7 cellular contexts compared by ENCODE assay signal in the genomic region with DNA sequence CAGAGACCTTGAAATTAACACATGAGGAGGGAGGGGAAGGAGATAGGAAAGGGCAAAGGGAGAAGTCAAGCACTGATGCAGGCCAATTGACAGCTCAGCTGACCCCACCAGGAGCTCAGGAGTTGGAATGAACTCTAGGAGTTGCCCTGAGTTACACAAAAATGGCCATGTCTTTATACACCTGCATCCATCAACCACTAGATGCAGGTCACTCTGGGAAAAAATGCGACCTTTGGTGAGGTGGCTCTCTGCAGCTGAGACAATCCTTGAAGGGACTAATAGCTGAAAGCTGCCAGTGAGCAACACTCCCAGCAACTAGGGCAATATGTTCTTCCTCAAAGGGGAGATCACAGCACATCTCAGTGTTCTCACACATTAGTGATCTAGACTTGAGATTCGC.
"Had no signal": no experiment of that assay in that cellular context is flagged by ENCODE, and none has a peak within 500 bp of the region (broad histone marks: within the 10 kb centered on the region; RNA-seq: fewer than 3 reads in every experiment).

No MANE protein-coding gene starts in this region.

- DNase-seq: GDM1, GF-D8 had no signal

- H3K4me3 ChIP-seq: GM12878 had no signal

- ATAC-seq: GM12878 had no signal

- FAIRE-seq: G401.6, GM12891, GM18507, GM19239 had no signal
